ENCODE assay signal across 1 cellular context in the genomic region with DNA sequence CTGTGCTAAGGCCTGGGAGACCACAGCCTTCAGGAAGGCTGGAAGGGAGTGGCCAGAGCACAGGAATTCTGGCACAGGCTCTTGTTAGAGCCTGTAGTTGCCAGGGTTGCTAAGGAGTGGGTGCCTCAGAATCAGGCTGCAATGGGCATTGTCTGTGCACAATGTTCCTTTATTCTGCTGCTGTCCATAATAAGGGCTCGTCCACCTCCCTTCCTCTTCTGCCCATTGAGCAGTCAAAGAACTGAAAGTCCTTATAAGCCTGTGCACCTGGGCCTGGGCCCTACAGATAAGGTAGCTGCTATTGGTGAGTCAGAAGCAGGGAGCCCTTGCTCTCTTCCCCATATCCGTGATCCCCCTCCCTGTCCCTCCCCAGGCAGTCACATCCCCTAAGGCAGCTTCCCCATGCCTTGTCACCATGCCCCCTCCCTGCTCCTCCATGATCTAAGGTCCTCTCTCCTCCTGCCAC.
TF ChIP-seq lines count a peak whose summit lies in the region.

No MANE protein-coding gene starts in this region.

TF ChIP-seq in WTC11, 78 proteins besides CTCF, POLR2A, EP300 and RAD21 (continued from another document):
- TF ChIP-seq, protein P1, sequence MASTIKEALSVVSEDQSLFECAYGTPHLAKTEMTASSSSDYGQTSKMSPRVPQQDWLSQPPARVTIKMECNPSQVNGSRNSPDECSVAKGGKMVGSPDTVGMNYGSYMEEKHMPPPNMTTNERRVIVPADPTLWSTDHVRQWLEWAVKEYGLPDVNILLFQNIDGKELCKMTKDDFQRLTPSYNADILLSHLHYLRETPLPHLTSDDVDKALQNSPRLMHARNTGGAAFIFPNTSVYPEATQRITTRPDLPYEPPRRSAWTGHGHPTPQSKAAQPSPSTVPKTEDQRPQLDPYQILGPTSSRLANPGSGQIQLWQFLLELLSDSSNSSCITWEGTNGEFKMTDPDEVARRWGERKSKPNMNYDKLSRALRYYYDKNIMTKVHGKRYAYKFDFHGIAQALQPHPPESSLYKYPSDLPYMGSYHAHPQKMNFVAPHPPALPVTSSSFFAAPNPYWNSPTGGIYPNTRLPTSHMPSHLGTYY (CRISPR knock-in tag; IDR thresholded peaks at IDR 0.05), result no peak
- no peak for TF ChIP-seq ZNF425 (CRISPR knock-in tag; conservative IDR thresholded peaks at IDR 0.05)
- no peak for TF ChIP-seq RORB (CRISPR knock-in tag; IDR thresholded peaks at IDR 0.05)
- no peak for TF ChIP-seq CBFB (CRISPR knock-in tag; IDR thresholded peaks at IDR 0.05; ENCODE audit: low read depth)
- TF ChIP-seq PREB (CRISPR knock-in tag; IDR thresholded peaks at IDR 0.05; ENCODE audit: borderline replicate concordance), result no peak
- no peak for TF ChIP-seq ZNF396 (CRISPR knock-in tag; IDR thresholded peaks at IDR 0.05; ENCODE audit: borderline replicate concordance)
- no peak for TF ChIP-seq ZNF671 (CRISPR knock-in tag; IDR thresholded peaks at IDR 0.05)
- no peak for TF ChIP-seq CREB1 (CRISPR knock-in tag; IDR thresholded peaks at IDR 0.05)
- TF ChIP-seq FOXJ3 (CRISPR knock-in tag; IDR thresholded peaks at IDR 0.05; ENCODE audit: borderline replicate concordance), result no peak
- TF ChIP-seq ESRRA (CRISPR knock-in tag; IDR thresholded peaks at IDR 0.05; ENCODE audit: borderline replicate concordance), result no peak
